ENCODE assay signal across 18 cellular contexts in the genomic region with DNA sequence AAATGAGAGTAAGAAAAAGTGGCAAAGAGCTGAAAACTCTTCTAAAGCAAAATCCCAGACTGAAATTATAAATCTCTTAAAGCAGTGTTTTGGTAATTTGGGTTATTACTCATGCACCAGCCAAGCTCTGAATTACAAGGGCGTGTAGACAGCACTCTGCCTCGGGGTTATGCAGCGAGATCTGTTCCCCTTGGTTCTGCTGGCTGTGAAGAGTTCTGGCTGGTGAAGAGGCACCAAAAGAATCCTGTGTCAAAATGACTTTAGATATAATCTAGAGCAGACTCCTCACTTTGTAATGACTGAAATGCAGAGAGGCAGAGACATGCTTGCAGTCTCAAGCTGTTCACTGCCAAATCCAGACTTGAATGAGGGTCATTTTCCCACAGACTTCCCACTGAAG.
DNase-seq lines count a peak whose midpoint lies in the region; ATAC-seq and TF ChIP-seq lines count a peak whose summit lies in the region.
"Had no signal": no experiment of that assay in that cellular context is flagged by ENCODE, and none has a peak within 500 bp of the region (broad histone marks: within the 10 kb centered on the region; RNA-seq: fewer than 3 reads in every experiment).

No MANE protein-coding gene starts in this region.

- H3K27ac ChIP-seq in foreskin keratinocyte = no peak overlapping the region
- H3K27ac ChIP-seq: stomach had no signal

- H3K27me3 ChIP-seq in MG63 (no peaks in the 10 kb centered on the region), foreskin keratinocyte (no peaks in the 10 kb centered on the region)
- H3K27me3 ChIP-seq: stomach had no signal

- peaks cover 33% of the 10 kb centered on the region for H3K4me1 Mint-ChIP-seq in Calu3 (ENCODE audit: low read depth, unreplicated experiment)
- H3K4me1 Mint-ChIP-seq: activated naive CD8-positive, alpha-beta T cell treated with anti-CD3 and anti-CD28 coated beads, Interleukin-2, amount 10 ng/mL, durations not matched to agents 7 days and 5 days had no signal

- peak; percentile 1 for DNase-seq in Calu3
- peak; percentile 4 for DNase-seq in MG63
- peak in 1 of 2 donors; percentile 13 for DNase-seq in foreskin keratinocyte
- DNase-seq in pons (ENCODE audit: low spot score) = peak; percentile 23
- DNase-seq in 8988T = no peak
- DNase-seq in SW480 (ENCODE audit: low spot score) = no peak
- no peak for DNase-seq in ureter (ENCODE audit: low spot score)
- DNase-seq: activated CD4-positive, alpha-beta memory T cell treated with anti-CD3 and anti-CD28 coated beads for 36 hours; activated naive CD8-positive, alpha-beta T cell treated with anti-CD3 and anti-CD28 coated beads, Interleukin-2, amount 10 ng/mL, durations not matched to agents 7 days and 5 days; activated T-cell treated with anti-CD3 and anti-CD28 coated beads, Interleukin-2, amount 50 U/mL, for 48 hours; DMS 273 treated with DMSO at 0.1 percent for 48 hours; NCI-H1930; NCI-H526 treated with DMSO at 0.1 percent for 48 hours; OCI-M1; stimulated activated CD4-positive, alpha-beta T cell treated with anti-CD3 and anti-CD28 coated beads, Interleukin-15, amount 100 ng/mL, for 24 hours; stomach had no signal

- peaks cover 15% of the 10 kb centered on the region for H3K4me1 ChIP-seq in foreskin keratinocyte
- H3K4me1 ChIP-seq: stomach had no signal

- TF ChIP-seq CTCF in Calu3 (IDR thresholded peaks at IDR 0.05; ENCODE audit: unreplicated experiment) (no peak), foreskin keratinocyte (conservative IDR thresholded peaks at IDR 0.05) (no peak)

- H3K27me3 Mint-ChIP-seq in Calu3 (ENCODE audit: unreplicated experiment) = no peaks in the 10 kb centered on the region
- H3K27me3 Mint-ChIP-seq: activated CD4-positive, alpha-beta memory T cell treated with anti-CD3 and anti-CD28 coated beads for 36 hours; activated naive CD8-positive, alpha-beta T cell treated with anti-CD3 and anti-CD28 coated beads, Interleukin-2, amount 10 ng/mL, durations not matched to agents 7 days and 5 days; progenitor cell of endocrine pancreas had no signal

- H3K9me3 Mint-ChIP-seq in Calu3 (ENCODE audit: low read depth, unreplicated experiment) = peaks cover 2% of the 10 kb centered on the region

- intact Hi-C loops in Calu3 (cut with micrococcal nuclease; ENCODE audit: unreplicated experiment) = no loop called here

- peak; percentile 88 for ATAC-seq in foreskin keratinocyte
- ATAC-seq: left lobe of liver had no signal

- H3K4me3 ChIP-seq in MG63 = no peak overlapping the region
- H3K4me3 ChIP-seq: stomach had no signal

- no peaks in the 10 kb centered on the region for H3K36me3 ChIP-seq in MG63
- H3K36me3 ChIP-seq: stomach had no signal

- CTCF ChIA-PET in Calu3 (lab: Charles Lee) = interaction anchor here (1.3 kb wide), 1 partner anchor 9 kb away, joined by 3 read pairs; no protein-coding TSS in a partner anchor

- no peak overlapping the region for H3K4me3 Mint-ChIP-seq in Calu3 (ENCODE audit: low read depth, unreplicated experiment)
- H3K4me3 Mint-ChIP-seq: activated CD4-positive, alpha-beta memory T cell treated with anti-CD3 and anti-CD28 coated beads for 36 hours; activated naive CD8-positive, alpha-beta T cell treated with anti-CD3 and anti-CD28 coated beads, Interleukin-2, amount 10 ng/mL, durations not matched to agents 7 days and 5 days had no signal

- BruUV-seq in Calu3 (replicated peaks; lab: Mats Ljungman, UMichigan) = no TSS peak

- peak overlapping the region; percentile 44 for H3K27ac Mint-ChIP-seq in Calu3 (ENCODE audit: unreplicated experiment)
- H3K27ac Mint-ChIP-seq: activated CD4-positive, alpha-beta memory T cell treated with anti-CD3 and anti-CD28 coated beads for 36 hours; activated naive CD8-positive, alpha-beta T cell treated with anti-CD3 and anti-CD28 coated beads, Interleukin-2, amount 10 ng/mL, durations not matched to agents 7 days and 5 days; progenitor cell of endocrine pancreas had no signal

- no peaks in the 10 kb centered on the region for H3K9me3 ChIP-seq in MG63
- H3K9me3 ChIP-seq: stomach had no signal

- H3K36me3 Mint-ChIP-seq in Calu3 (ENCODE audit: insufficient read depth, unreplicated experiment) = no peaks in the 10 kb centered on the region
- H3K36me3 Mint-ChIP-seq: activated CD4-positive, alpha-beta memory T cell treated with anti-CD3 and anti-CD28 coated beads for 36 hours; activated naive CD8-positive, alpha-beta T cell treated with anti-CD3 and anti-CD28 coated beads, Interleukin-2, amount 10 ng/mL, durations not matched to agents 7 days and 5 days had no signal

Comparison
In these comparisons a context has a peak if more than half of its experiments do, and no peak if none do; other contexts are left out.
1. DNase-seq: peak in Calu3 (single experiment), MG63 (single experiment) and pons (single experiment); none in 8988T (single experiment), SW480 (single experiment) and ureter (single experiment).